19 cellular contexts compared by ENCODE assay signal in genomic region chr17:2267354-2267753, GRCh38. TPM values are rescaled to one million over a fixed set of nuclear protein-coding genes. Genes with fewer than 3 reads are reported as not detected.
DNase-seq lines count a peak whose midpoint lies in the region; ATAC-seq and TF ChIP-seq lines count a peak whose summit lies in the region.
"Had no signal": no experiment of that assay in that cellular context is flagged by ENCODE, and none has a peak within 500 bp of the region (broad histone marks: within the 10 kb centered on the region; RNA-seq: fewer than 3 reads in every experiment).

No MANE protein-coding gene starts in this region.

- POLR2A ChIA-PET in activated CD8-positive, alpha-beta T cell treated with anti-CD3 and anti-CD28 coated beads for 36 hours (lab: Charles Lee): interaction anchor here (0.6 to 7.2 kb wide), 12 partner anchors 9 to 213 kb away, joined by 3 to 107 read pairs (median 6); partner anchors contain the start of genes HIC1, SMG6 and SRR

- CTCF ChIA-PET in activated CD8-positive, alpha-beta T cell treated with anti-CD3 and anti-CD28 coated beads for 36 hours (lab: Charles Lee): interaction anchor here (1.0 to 16.5 kb wide), 7 partner anchors 13 to 213 kb away, joined by 3 to 119 read pairs (median 5); partner anchors contain the start of gene HIC1

- peak overlapping the region; percentile 53 for H3K27ac ChIP-seq in lower lobe of right lung

- H3K27me3 ChIP-seq in lower lobe of right lung (ENCODE audit: low read depth): no peaks in the 10 kb centered on the region
- H3K27me3 ChIP-seq: BE2C had no signal

- no peak for TF ChIP-seq CTCF in activated CD8-positive, alpha-beta T cell treated with anti-CD3 and anti-CD28 coated beads for 36 hours (IDR thresholded peaks at IDR 0.05)
- TF ChIP-seq CTCF in lower lobe of right lung (IDR thresholded peaks at IDR 0.05): no peak

- peak overlapping the region; percentile 100 for H3K27ac Mint-ChIP-seq in stimulated activated naive CD8-positive, alpha-beta T cell treated with anti-CD3 and anti-CD28 coated beads, Interleukin-15, Interleukin-2, amounts not matched to agents 100 ng/mL and 50 ng/mL, for 24 hours
- peak overlapping the region; percentile 98 for H3K27ac Mint-ChIP-seq in activated CD8-positive, alpha-beta T cell treated with anti-CD3 and anti-CD28 coated beads for 36 hours
- H3K27ac Mint-ChIP-seq: type B pancreatic cell had no signal

- H3K4me1 ChIP-seq in lower lobe of right lung: peaks cover 42% of the 10 kb centered on the region
- H3K4me1 ChIP-seq: BE2C had no signal

- peaks cover 18% of the 10 kb centered on the region for H3K36me3 ChIP-seq in lower lobe of right lung
- H3K36me3 ChIP-seq: BE2C had no signal

- peaks cover 54% of the 10 kb centered on the region for H3K36me3 Mint-ChIP-seq in stimulated activated naive CD8-positive, alpha-beta T cell treated with anti-CD3 and anti-CD28 coated beads, Interleukin-15, Interleukin-2, amounts not matched to agents 100 ng/mL and 50 ng/mL, for 24 hours (ENCODE audit: low read depth)
- H3K36me3 Mint-ChIP-seq in activated CD8-positive, alpha-beta T cell treated with anti-CD3 and anti-CD28 coated beads for 36 hours (ENCODE audit: low read depth): peaks cover 61% of the 10 kb centered on the region
- H3K36me3 Mint-ChIP-seq: type B pancreatic cell had no signal

- no peak for DNase-seq in stimulated activated naive CD8-positive, alpha-beta T cell treated with anti-CD3 and anti-CD28 coated beads, Interleukin-15, Interleukin-2, amounts not matched to agents 100 U/mL and 50 U/mL, for 24 hours
- DNase-seq in activated CD8-positive, alpha-beta T cell treated with anti-CD3 and anti-CD28 coated beads for 36 hours: no peak
- DNase-seq in lower lobe of right lung (no peak), dedifferentiated amniotic fluid mesenchymal stem cell (ENCODE audit: extremely low spot score) (no peak), H4 (ENCODE audit: low spot score) (no peak)
- DNase-seq: activated CD4-positive, alpha-beta T cell treated with anti-CD3 and anti-CD28 coated beads, Interleukin-2, amount 50 U/mL, for 48 hours; amygdala; BE2C; HCEC 1CT; IMR-90; mesendoderm; right cardiac atrium; stimulated activated CD8-positive, alpha-beta memory T cell treated with anti-CD3 and anti-CD28 coated beads, Interleukin-4, amount 100 ng/mL, for 48 hours; T-helper 9 cell had no signal

- no peak for ATAC-seq in stimulated activated naive CD8-positive, alpha-beta T cell treated with anti-CD3 and anti-CD28 coated beads, Interleukin-15, Interleukin-2, amounts not matched to agents 100 U/mL and 50 U/mL, for 24 hours
- no peak for ATAC-seq in activated CD8-positive, alpha-beta T cell treated with anti-CD3 and anti-CD28 coated beads for 36 hours
- ATAC-seq in lower lobe of right lung (no peak), GM18870 (IDR thresholded peaks at IDR 0.05; ENCODE audit: unreplicated experiment) (no peak), GM21528 (IDR thresholded peaks at IDR 0.05; ENCODE audit: low FRiP score, unreplicated experiment) (no peak)
- ATAC-seq: right cardiac atrium, Right ventricle myocardium inferior had no signal

- H3K9me3 Mint-ChIP-seq in stimulated activated naive CD8-positive, alpha-beta T cell treated with anti-CD3 and anti-CD28 coated beads, Interleukin-15, Interleukin-2, amounts not matched to agents 100 ng/mL and 50 ng/mL, for 24 hours: no peaks in the 10 kb centered on the region
- H3K9me3 Mint-ChIP-seq in activated CD8-positive, alpha-beta T cell treated with anti-CD3 and anti-CD28 coated beads for 36 hours: no peaks in the 10 kb centered on the region
- H3K9me3 Mint-ChIP-seq: type B pancreatic cell had no signal

- H3K4me3 ChIP-seq in lower lobe of right lung: no peak overlapping the region

- intact Hi-C loops in activated CD8-positive, alpha-beta T cell treated with anti-CD3 and anti-CD28 coated beads for 36 hours (cut with micrococcal nuclease): loop anchor here (5.0 kb wide), 2 partner anchors 180 to 550 kb away; no protein-coding TSS in a partner anchor
- intact Hi-C loops in lower lobe of right lung (cut with DNase I): no loop called here

- H3K4me3 Mint-ChIP-seq in stimulated activated naive CD8-positive, alpha-beta T cell treated with anti-CD3 and anti-CD28 coated beads, Interleukin-15, Interleukin-2, amounts not matched to agents 100 ng/mL and 50 ng/mL, for 24 hours: peak overlapping the region; percentile 84
- H3K4me3 Mint-ChIP-seq in activated CD8-positive, alpha-beta T cell treated with anti-CD3 and anti-CD28 coated beads for 36 hours: peak overlapping the region; percentile 79
- H3K4me3 Mint-ChIP-seq: type B pancreatic cell had no signal

- peaks cover 89% of the 10 kb centered on the region for H3K4me1 Mint-ChIP-seq in stimulated activated naive CD8-positive, alpha-beta T cell treated with anti-CD3 and anti-CD28 coated beads, Interleukin-15, Interleukin-2, amounts not matched to agents 100 ng/mL and 50 ng/mL, for 24 hours (ENCODE audit: low read depth)
- peaks cover 79% of the 10 kb centered on the region for H3K4me1 Mint-ChIP-seq in activated CD8-positive, alpha-beta T cell treated with anti-CD3 and anti-CD28 coated beads for 36 hours (ENCODE audit: low read depth)

- H3K9me3 ChIP-seq in lower lobe of right lung: no peaks in the 10 kb centered on the region
- H3K9me3 ChIP-seq: BE2C had no signal

- no peaks in the 10 kb centered on the region for H3K27me3 Mint-ChIP-seq in stimulated activated naive CD8-positive, alpha-beta T cell treated with anti-CD3 and anti-CD28 coated beads, Interleukin-15, Interleukin-2, amounts not matched to agents 100 ng/mL and 50 ng/mL, for 24 hours
- no peaks in the 10 kb centered on the region for H3K27me3 Mint-ChIP-seq in activated CD8-positive, alpha-beta T cell treated with anti-CD3 and anti-CD28 coated beads for 36 hours
- H3K27me3 Mint-ChIP-seq: type B pancreatic cell had no signal

RNA-seq across cellular contexts. Expression of gene SMG6, which starts 36.2 kb away (rescaled TPM):
- total RNA-seq in activated CD8-positive, alpha-beta T cell treated with anti-CD3 and anti-CD28 coated beads for 36 hours: 10 to 100 TPM; 39.6 to 40.4 TPM
- 33.8 TPM for total RNA-seq in lower lobe of right lung
- total RNA-seq in H4 (2014; rRNA removed; shearing (Covaris generic)): 10.3 and 24.5 TPM in 2 replicates

RNA-seq across cellular contexts. Expression of gene SRR, which starts 36.4 kb away (rescaled TPM):
- 10 to 100 TPM in 1 of 2 experiments, 1 to 10 TPM in 1; 9.6 to 12.7 TPM for total RNA-seq in activated CD8-positive, alpha-beta T cell treated with anti-CD3 and anti-CD28 coated beads for 36 hours
- 12.2 TPM for total RNA-seq in lower lobe of right lung
- 23.1 and 34.9 TPM in 2 replicates for total RNA-seq in H4 (2014; rRNA removed; shearing (Covaris generic))
